ENCODE assay signal across 21 cellular contexts in the genomic region with DNA sequence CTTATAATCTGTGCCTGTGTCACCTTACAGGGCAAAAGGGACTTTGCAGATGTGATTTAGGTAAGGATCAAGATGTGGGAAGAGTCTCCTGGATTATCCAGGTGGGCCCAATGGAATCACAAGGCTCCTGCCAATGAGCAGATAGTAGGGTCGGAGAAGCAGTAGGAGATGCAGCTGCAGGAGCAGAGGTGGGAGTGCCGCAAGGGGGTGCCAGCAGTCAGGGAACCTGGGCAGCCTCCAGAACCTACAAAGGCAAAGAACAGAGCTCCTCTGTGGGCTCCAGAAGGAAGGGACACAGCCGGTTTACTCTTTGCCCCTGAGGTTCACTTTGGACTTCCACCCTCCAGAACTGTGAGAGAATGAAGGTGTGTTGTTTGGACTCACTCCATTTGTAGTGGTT.
"Had no signal": no experiment of that assay in that cellular context is flagged by ENCODE, and none has a peak within 500 bp of the region (broad histone marks: within the 10 kb centered on the region; RNA-seq: fewer than 3 reads in every experiment).

No MANE protein-coding gene starts in this region.

- H3K27me3 Mint-ChIP-seq: activated CD4-positive, alpha-beta T cell treated with anti-CD3 and anti-CD28 coated beads for 36 hours; activated CD8-positive, alpha-beta memory T cell treated with anti-CD3 and anti-CD28 coated beads, Interleukin-2, amount 10 ng/mL, durations not matched to agents 7 days and 5 days; natural killer cell treated with Interleukin-12 subunit alpha and Interleukin-12 subunit beta and Interleukin-15 and Interleukin-18, amount 100 ng/mL, for 72 hours had no signal

- H3K27ac Mint-ChIP-seq: activated CD4-positive, alpha-beta T cell treated with anti-CD3 and anti-CD28 coated beads for 36 hours; activated CD8-positive, alpha-beta memory T cell treated with anti-CD3 and anti-CD28 coated beads, Interleukin-2, amount 10 ng/mL, durations not matched to agents 7 days and 5 days; activated CD8-positive, alpha-beta T cell treated with anti-CD3 and anti-CD28 coated beads, Interleukin-2, amount 10 ng/mL, durations not matched to agents 7 days and 5 days; activated naive CD4-positive, alpha-beta T cell treated with anti-CD3 and anti-CD28 coated beads, Interleukin-2, amount 50 U/mL, for 72 hours; activated T-cell treated with anti-CD3 and anti-CD28 coated beads, Interleukin-2, amount 50 U/mL, for 72 hours; natural killer cell treated with Interleukin-12 subunit alpha and Interleukin-12 subunit beta and Interleukin-15 and Interleukin-18, amount 100 ng/mL, for 72 hours had no signal

- H3K9me3 ChIP-seq: body of pancreas, left ventricle myocardium inferior, mucosa of descending colon, testis, transverse colon had no signal

- H3K27me3 ChIP-seq: body of pancreas, testis, transverse colon had no signal

- H3K36me3 Mint-ChIP-seq: activated CD8-positive, alpha-beta memory T cell treated with anti-CD3 and anti-CD28 coated beads, Interleukin-2, amount 10 ng/mL, durations not matched to agents 7 days and 5 days; activated naive CD4-positive, alpha-beta T cell treated with anti-CD3 and anti-CD28 coated beads, Interleukin-2, amount 50 U/mL, for 72 hours; natural killer cell treated with Interleukin-12 subunit alpha and Interleukin-12 subunit beta and Interleukin-15 and Interleukin-18, amount 100 ng/mL, for 72 hours had no signal

- H3K4me1 Mint-ChIP-seq: activated CD4-positive, alpha-beta T cell treated with anti-CD3 and anti-CD28 coated beads for 36 hours; activated CD8-positive, alpha-beta memory T cell treated with anti-CD3 and anti-CD28 coated beads, Interleukin-2, amount 10 ng/mL, durations not matched to agents 7 days and 5 days had no signal

- H3K4me3 Mint-ChIP-seq: activated CD4-positive, alpha-beta T cell treated with anti-CD3 and anti-CD28 coated beads for 36 hours; activated CD8-positive, alpha-beta memory T cell treated with anti-CD3 and anti-CD28 coated beads, Interleukin-2, amount 10 ng/mL, durations not matched to agents 7 days and 5 days; activated CD8-positive, alpha-beta T cell treated with anti-CD3 and anti-CD28 coated beads, Interleukin-2, amount 10 ng/mL, durations not matched to agents 7 days and 5 days; activated T-cell treated with anti-CD3 and anti-CD28 coated beads, Interleukin-2, amount 50 U/mL, for 72 hours; natural killer cell treated with Interleukin-12 subunit alpha and Interleukin-12 subunit beta and Interleukin-15 and Interleukin-18, amount 100 ng/mL, for 72 hours had no signal

- H3K9me3 Mint-ChIP-seq: activated T-cell treated with anti-CD3 and anti-CD28 coated beads, Interleukin-2, amount 50 U/mL, for 72 hours; natural killer cell treated with Interleukin-12 subunit alpha and Interleukin-12 subunit beta and Interleukin-15 and Interleukin-18, amount 100 ng/mL, for 72 hours had no signal

- ATAC-seq: activated CD4-positive, alpha-beta T cell treated with anti-CD3 and anti-CD28 coated beads for 36 hours; activated CD8-positive, alpha-beta memory T cell treated with anti-CD3 and anti-CD28 coated beads, Interleukin-2, amount 10 ng/mL, durations not matched to agents 7 days and 5 days; activated CD8-positive, alpha-beta T cell treated with anti-CD3 and anti-CD28 coated beads, Interleukin-2, amount 10 ng/mL, durations not matched to agents 7 days and 5 days; activated naive CD4-positive, alpha-beta T cell treated with anti-CD3 and anti-CD28 coated beads, Interleukin-2, amount 50 U/mL, for 72 hours; activated T-cell treated with anti-CD3 and anti-CD28 coated beads, Interleukin-2, amount 50 U/mL, for 72 hours; body of pancreas; mucosa of descending colon; natural killer cell treated with Interleukin-12 subunit alpha and Interleukin-12 subunit beta and Interleukin-15 and Interleukin-18, amount 100 ng/mL, for 72 hours; right cardiac atrium; stimulated activated naive CD8-positive, alpha-beta T cell treated with anti-CD3 and anti-CD28 coated beads, Interleukin-15, Interleukin-2, amounts not matched to agents 100 U/mL and 50 U/mL, for 24 hours had no signal

- DNase-seq: activated CD4-positive, alpha-beta T cell treated with anti-CD3 and anti-CD28 coated beads for 36 hours; activated CD4-positive, CD25-positive, alpha-beta regulatory T cell; activated CD8-positive, alpha-beta memory T cell treated with anti-CD3 and anti-CD28 coated beads, Interleukin-2, amount 10 ng/mL, durations not matched to agents 7 days and 5 days; activated CD8-positive, alpha-beta T cell treated with anti-CD3 and anti-CD28 coated beads, Interleukin-2, amount 10 ng/mL, durations not matched to agents 7 days and 5 days; activated naive CD4-positive, alpha-beta T cell; activated T-cell treated with anti-CD3 and anti-CD28 coated beads, Interleukin-2, amount 50 U/mL, for 72 hours; aorta; body of pancreas; dermis blood vessel endothelial cell; effector CD4-positive, alpha-beta T cell; left ventricle myocardium inferior; mucosa of descending colon; right cardiac atrium; stimulated activated CD4-positive, alpha-beta T cell treated with anti-CD3 and anti-CD28 coated beads, Interleukin-12 subunit alpha, Interleukin-12 subunit beta, amount 100 ng/mL, for 4 hours; stimulated activated CD4-positive, alpha-beta T cell treated with anti-CD3 and anti-CD28 coated beads, Interleukin-4, amount 100 ng/mL, for 1 hour; stimulated activated naive CD8-positive, alpha-beta T cell treated with anti-CD3 and anti-CD28 coated beads, Interleukin-15, Interleukin-2, amounts not matched to agents 100 U/mL and 50 U/mL, for 24 hours; testis; transverse colon had no signal

- H3K4me3 ChIP-seq: body of pancreas, left ventricle myocardium inferior, mucosa of descending colon, testis, transverse colon had no signal

- H3K27ac ChIP-seq: body of pancreas, epithelial cell of prostate, left ventricle myocardium inferior, testis, transverse colon had no signal

- H3K4me1 ChIP-seq: left ventricle myocardium inferior, testis had no signal

- H3K36me3 ChIP-seq: left ventricle myocardium inferior, transverse colon had no signal
